In the genomic region with DNA sequence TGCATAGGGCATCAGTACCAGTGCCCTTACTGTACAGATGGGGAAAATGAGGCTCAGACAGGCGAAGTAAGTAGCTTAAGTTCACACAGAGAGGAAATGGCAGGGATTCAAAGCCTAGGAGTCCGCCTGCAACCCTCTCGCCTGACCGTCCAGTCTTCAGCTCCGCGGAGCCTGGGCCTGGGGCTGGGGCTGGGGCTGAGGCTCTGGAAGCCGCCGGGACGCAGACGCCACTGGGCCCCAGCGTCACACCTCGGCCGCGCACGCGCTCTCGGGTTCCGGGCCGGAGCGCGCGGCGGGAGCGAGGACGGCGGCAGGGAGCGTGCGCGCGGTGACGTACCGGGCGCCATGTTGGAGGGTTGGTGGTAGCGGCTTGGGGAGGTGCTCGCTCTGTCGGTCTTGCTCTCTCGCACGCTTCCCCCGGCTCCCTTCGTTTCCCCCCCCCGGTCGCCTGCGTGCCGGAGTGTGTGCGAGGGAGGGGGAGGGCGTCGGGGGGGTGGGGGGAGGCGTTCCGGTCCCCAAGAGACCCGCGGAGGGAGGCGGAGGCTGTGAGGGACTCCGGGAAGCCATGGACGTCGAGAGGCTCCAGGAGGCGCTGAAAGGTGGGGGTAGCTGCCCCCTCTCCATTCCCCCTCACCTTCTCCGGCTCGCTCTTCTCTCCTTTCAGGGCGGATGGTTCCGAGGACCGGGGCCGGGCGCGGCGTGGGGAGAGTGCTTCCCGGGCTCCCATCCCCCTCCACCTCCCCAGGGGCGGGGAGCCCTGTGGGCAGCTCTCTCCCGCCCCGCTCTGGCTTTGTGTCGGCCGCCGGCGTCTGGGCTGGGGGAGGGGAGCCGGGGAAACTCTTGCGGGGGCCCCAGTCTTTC, we compare ENCODE assay signal across 8 cellular contexts. TPM values are rescaled to one million over a fixed set of nuclear protein-coding genes. Genes with fewer than 3 reads are reported as not detected.
A peak's percentile ranks its signal among the peaks of the same experiment; 100 is the strongest.
DNase-seq lines count a peak whose midpoint lies in the region; ATAC-seq and TF ChIP-seq lines count a peak whose summit lies in the region.

A gene with protein sequence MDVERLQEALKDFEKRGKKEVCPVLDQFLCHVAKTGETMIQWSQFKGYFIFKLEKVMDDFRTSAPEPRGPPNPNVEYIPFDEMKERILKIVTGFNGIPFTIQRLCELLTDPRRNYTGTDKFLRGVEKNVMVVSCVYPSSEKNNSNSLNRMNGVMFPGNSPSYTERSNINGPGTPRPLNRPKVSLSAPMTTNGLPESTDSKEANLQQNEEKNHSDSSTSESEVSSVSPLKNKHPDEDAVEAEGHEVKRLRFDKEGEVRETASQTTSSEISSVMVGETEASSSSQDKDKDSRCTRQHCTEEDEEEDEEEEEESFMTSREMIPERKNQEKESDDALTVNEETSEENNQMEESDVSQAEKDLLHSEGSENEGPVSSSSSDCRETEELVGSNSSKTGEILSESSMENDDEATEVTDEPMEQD (plus strand): TSS at position 339 of the 861 bp plus-strand sequence. CDS start 227 bp downstream, at position 566.

- H3K27ac ChIP-seq in endodermal cell (ENCODE audit: low read depth, low read length), result peak within 1 kb of the TSS; percentile 96

- ATAC-seq in GM19452 (IDR thresholded peaks at IDR 0.05; ENCODE audit: unreplicated experiment) (peak; percentile 93), HG03575 (IDR thresholded peaks at IDR 0.05; ENCODE audit: extremely low read depth, insufficient number of reproducible peaks, low FRiP score, unreplicated experiment) (peak; percentile 34)

- WGBS in endodermal cell (ENCODE audit: insufficient coverage in 1 of 2, insufficient read length in 1 of 2), 2 experiments, result 1 to 4% methylated on average over 11 to 60 of the region's 75 CpGs

- H3K9ac ChIP-seq in endodermal cell (ENCODE audit: extremely low read depth, low read length, poor library complexity, severe bottlenecking), result peak within 1 kb of the TSS; percentile 99

- DNase-seq in COLO668 (lab: John Stamatoyannopoulos, UW; ENCODE audit: unreplicated experiment) (peak; percentile 91), NOMO-1 treated with DMSO at 0.1 percent for 48 hours (lab: John Stamatoyannopoulos, UW; ENCODE audit: unreplicated experiment) (peak; percentile 77), endodermal cell (peak; percentile 96), mesothelial cell of epicardium (ENCODE audit: low spot score in 2 of 2, unreplicated experiment in 2 of 2) (peak; percentile 83 to 93)
- peak; percentile 65 for DNase-seq in activated CD8-positive, alpha-beta memory T cell treated with anti-CD3 and anti-CD28 coated beads, Interleukin-2, amount 50 U/mL, for 1 hour (ENCODE audit: extremely low read depth)
- DNase-seq in stimulated activated CD8-positive, alpha-beta memory T cell treated with anti-CD3 and anti-CD28 coated beads, Interleukin-15, amount 100 ng/mL, for 48 hours (ENCODE audit: low read depth in 2 of 2), result peak; percentile 85 to 88

- H3K27ac Mint-ChIP-seq in endodermal cell (peak within 1 kb of the TSS; percentile 91), mesothelial cell of epicardium (peak within 1 kb of the TSS; percentile 87)

- H3K36me3 ChIP-seq in endodermal cell (ENCODE audit: control insufficient read depth, insufficient read depth, low read length), result peaks cover 39% of the 10 kb centered on the region

- H3K36me3 Mint-ChIP-seq in endodermal cell (ENCODE audit: low read depth) (peaks cover 34% of the 10 kb centered on the region), mesothelial cell of epicardium (peaks cover 6% of the 10 kb centered on the region)

- TF ChIP-seq CTCF in endodermal cell (conservative IDR thresholded peaks at IDR 0.05), result no peak
- no peak for TF ChIP-seq CTCF in mesothelial cell of epicardium (IDR thresholded peaks at IDR 0.05; ENCODE audit: unreplicated experiment)

- H3K27me3 ChIP-seq in endodermal cell (ENCODE audit: control insufficient read depth, insufficient read depth, low read length, poor library complexity, severe bottlenecking), result no peaks in the 10 kb centered on the region

- H3K27me3 Mint-ChIP-seq in endodermal cell (ENCODE audit: insufficient read depth) (no peaks in the 10 kb centered on the region), mesothelial cell of epicardium (ENCODE audit: low read depth) (no peaks in the 10 kb centered on the region)

- no peaks in the 10 kb centered on the region for H3K9me3 Mint-ChIP-seq in endodermal cell
- H3K9me3 Mint-ChIP-seq in mesothelial cell of epicardium, result no peaks in the 10 kb centered on the region

- H3K4me3 Mint-ChIP-seq in endodermal cell, result peak within 1 kb of the TSS; percentile 86
- H3K4me3 Mint-ChIP-seq in mesothelial cell of epicardium, result peak within 1 kb of the TSS; percentile 83

- H3K4me1 ChIP-seq in endodermal cell (ENCODE audit: control insufficient read depth, insufficient read depth, low read length), result no peaks in the 10 kb centered on the region

- H3K4me1 Mint-ChIP-seq in endodermal cell, result peaks cover 23% of the 10 kb centered on the region
- H3K4me1 Mint-ChIP-seq in mesothelial cell of epicardium, result peaks cover 32% of the 10 kb centered on the region

- no peaks in the 10 kb centered on the region for H3K9me3 ChIP-seq in endodermal cell (ENCODE audit: control insufficient read depth, low read length)

- peak within 1 kb of the TSS; percentile 100 for H3K4me3 ChIP-seq in endodermal cell (ENCODE audit: low read length)

RNA-seq across cellular contexts. Expression of the gene that starts here (rescaled TPM):
- 100 to 1,000 TPM; 133 to 157 TPM for total RNA-seq in endodermal cell
- 76.2 TPM for polyA plus RNA-seq in endodermal cell (2013, experiment 1 of 2)
- polyA plus RNA-seq in endodermal cell (2013, experiment 2 of 2), result 85.4 TPM
- total RNA-seq in mesothelial cell of epicardium, result 111 to 117 TPM (median 116 TPM) in 3 replicates

Comparison
In these comparisons a context has a peak if more than half of its experiments do, and no peak if none do; other contexts are left out.
1. Peak in every context shown above with its lines: DNase-seq, ATAC-seq, H3K4me3 ChIP-seq and H3K27ac ChIP-seq.